17 cellular contexts compared by ENCODE assay signal in genomic region chr2:101861382-101861781, GRCh38.
A peak's percentile ranks its signal among the peaks of the same experiment; 100 is the strongest.
DNase-seq lines count a peak whose midpoint lies in the region; ATAC-seq and TF ChIP-seq lines count a peak whose summit lies in the region.
"Had no signal": no experiment of that assay in that cellular context is flagged by ENCODE, and none has a peak within 500 bp of the region (broad histone marks: within the 10 kb centered on the region; RNA-seq: fewer than 3 reads in every experiment).

No MANE protein-coding gene starts in this region.

- CTCF ChIA-PET in CD4-positive, alpha-beta T cell (lab: Charles Lee): no interaction called here
- CTCF ChIA-PET in CD8-positive, alpha-beta T cell (lab: Charles Lee): no interaction called here

- TF ChIP-seq CTCF in CD4-positive, alpha-beta T cell (IDR thresholded peaks at IDR 0.05): no peak
- TF ChIP-seq CTCF in CD8-positive, alpha-beta T cell (IDR thresholded peaks at IDR 0.05): no peak
- no peak for TF ChIP-seq CTCF in nephron progenitor cell (IDR thresholded peaks at IDR 0.05)
- TF ChIP-seq CTCF in GM10266 (IDR thresholded peaks at IDR 0.05; ENCODE audit: control insufficient read depth, insufficient read depth, low read depth, missing control alignments): no peak

- H3K27ac Mint-ChIP-seq in CD4-positive, alpha-beta T cell: peak overlapping the region; percentile 72
- peak overlapping the region; percentile 66 for H3K27ac Mint-ChIP-seq in CD8-positive, alpha-beta T cell
- H3K27ac Mint-ChIP-seq in dendritic cell treated with granulocyte-macrophage colony-stimulating factor and Interleukin-4, amounts not matched to agents 40 ng/mL and 50 ng/mL, for 4 days: peak overlapping the region; percentile 33
- peak overlapping the region; percentile 20 for H3K27ac Mint-ChIP-seq in nephron progenitor cell

- intact Hi-C loops in CD4-positive, alpha-beta T cell (cut with DNase I, micrococcal nuclease): no loop called here
- intact Hi-C loops in CD8-positive, alpha-beta T cell (cut with DNase I, micrococcal nuclease): no loop called here
- intact Hi-C loops in dendritic cell treated with granulocyte-macrophage colony-stimulating factor and Interleukin-4, amounts not matched to agents 40 ng/mL and 50 ng/mL, for 4 days (cut with micrococcal nuclease): loop anchor here (10.0 kb wide), 1 partner anchor 303 kb away; no protein-coding TSS in a partner anchor

- no peak for ATAC-seq in CD4-positive, alpha-beta T cell (ENCODE audit: poor library complexity)
- ATAC-seq in CD8-positive, alpha-beta T cell: no peak
- ATAC-seq: Panc1, Right ventricle myocardium inferior had no signal

- H3K27me3 Mint-ChIP-seq in CD4-positive, alpha-beta T cell: no peaks in the 10 kb centered on the region
- no peaks in the 10 kb centered on the region for H3K27me3 Mint-ChIP-seq in CD8-positive, alpha-beta T cell (ENCODE audit: low read depth)
- H3K27me3 Mint-ChIP-seq in dendritic cell treated with granulocyte-macrophage colony-stimulating factor and Interleukin-4, amounts not matched to agents 40 ng/mL and 50 ng/mL, for 4 days: no peaks in the 10 kb centered on the region
- peaks cover 3% of the 10 kb centered on the region for H3K27me3 Mint-ChIP-seq in nephron progenitor cell (ENCODE audit: low read depth, poor library complexity)

- H3K9me3 ChIP-seq in CD4-positive, alpha-beta T cell (ENCODE audit: control insufficient read depth, low read length): no peaks in the 10 kb centered on the region
- no peaks in the 10 kb centered on the region for H3K9me3 ChIP-seq in CD8-positive, alpha-beta T cell (ENCODE audit: low read length)
- H3K9me3 ChIP-seq: BE2C, HAP-1, MG63 had no signal

- no peaks in the 10 kb centered on the region for H3K4me1 ChIP-seq in CD8-positive, alpha-beta T cell (ENCODE audit: insufficient read depth, low read length)
- H3K4me1 ChIP-seq: BE2C, HAP-1 had no signal

- DNase-seq in CD4-positive, alpha-beta T cell: no peak
- DNase-seq in CD8-positive, alpha-beta T cell: no peak
- DNase-seq in nephron progenitor cell (no peak), GM10266 (ENCODE audit: extremely low spot score) (no peak), NCI-H345 (lab: John Stamatoyannopoulos, UW) (no peak), SHP77 (lab: John Stamatoyannopoulos, UW) (no peak)
- DNase-seq: BE2C, MG63, NCI-H1105, NCI-H1694 treated with DMSO at 0.1 percent for 48 hours, NCI-H446, NCI-H748 treated with DMSO at 0.1 percent for 48 hours had no signal

- H3K4me3 ChIP-seq in CD8-positive, alpha-beta T cell (ENCODE audit: low read depth, low read length): no peak overlapping the region
- H3K4me3 ChIP-seq: HAP-1, MG63 had no signal

- no peak overlapping the region for H3K4me3 Mint-ChIP-seq in CD4-positive, alpha-beta T cell
- H3K4me3 Mint-ChIP-seq in CD8-positive, alpha-beta T cell: no peak overlapping the region
- no peak overlapping the region for H3K4me3 Mint-ChIP-seq in dendritic cell treated with granulocyte-macrophage colony-stimulating factor and Interleukin-4, amounts not matched to agents 40 ng/mL and 50 ng/mL, for 4 days
- no peak overlapping the region for H3K4me3 Mint-ChIP-seq in nephron progenitor cell

- H3K4me1 Mint-ChIP-seq in CD4-positive, alpha-beta T cell (ENCODE audit: low read depth): peaks cover 7% of the 10 kb centered on the region
- H3K4me1 Mint-ChIP-seq in CD8-positive, alpha-beta T cell (ENCODE audit: low read depth): peaks cover 9% of the 10 kb centered on the region
- peaks cover 5% of the 10 kb centered on the region for H3K4me1 Mint-ChIP-seq in dendritic cell treated with granulocyte-macrophage colony-stimulating factor and Interleukin-4, amounts not matched to agents 40 ng/mL and 50 ng/mL, for 4 days (ENCODE audit: low read depth)
- H3K4me1 Mint-ChIP-seq in nephron progenitor cell: no peaks in the 10 kb centered on the region

- no peak overlapping the region for H3K27ac ChIP-seq in CD4-positive, alpha-beta T cell (ENCODE audit: low read depth, low read length)
- H3K27ac ChIP-seq in CD8-positive, alpha-beta T cell (ENCODE audit: low read depth, low read length): no peak overlapping the region
- H3K27ac ChIP-seq: KMS-11 had no signal

- H3K9me3 Mint-ChIP-seq in CD4-positive, alpha-beta T cell: no peaks in the 10 kb centered on the region
- H3K9me3 Mint-ChIP-seq in CD8-positive, alpha-beta T cell: no peaks in the 10 kb centered on the region
- H3K9me3 Mint-ChIP-seq in dendritic cell treated with granulocyte-macrophage colony-stimulating factor and Interleukin-4, amounts not matched to agents 40 ng/mL and 50 ng/mL, for 4 days: no peaks in the 10 kb centered on the region
- no peaks in the 10 kb centered on the region for H3K9me3 Mint-ChIP-seq in nephron progenitor cell

- H3K36me3 ChIP-seq in CD8-positive, alpha-beta T cell (ENCODE audit: insufficient read depth, low read length): peaks cover 69% of the 10 kb centered on the region
- H3K36me3 ChIP-seq: BE2C had no signal

- H3K27me3 ChIP-seq in CD4-positive, alpha-beta T cell (ENCODE audit: control insufficient read depth, insufficient read depth, low read length): no peaks in the 10 kb centered on the region
- H3K27me3 ChIP-seq in CD8-positive, alpha-beta T cell (ENCODE audit: insufficient read depth, low read length): no peaks in the 10 kb centered on the region
- H3K27me3 ChIP-seq: BE2C, MG63 had no signal

- POLR2A ChIA-PET in CD4-positive, alpha-beta T cell (lab: Charles Lee): no interaction called here
- POLR2A ChIA-PET in CD8-positive, alpha-beta T cell (lab: Charles Lee): no interaction called here

- H3K36me3 Mint-ChIP-seq in CD4-positive, alpha-beta T cell (ENCODE audit: low read depth): peaks cover 93% of the 10 kb centered on the region
- peaks cover 87% of the 10 kb centered on the region for H3K36me3 Mint-ChIP-seq in CD8-positive, alpha-beta T cell
- H3K36me3 Mint-ChIP-seq in dendritic cell treated with granulocyte-macrophage colony-stimulating factor and Interleukin-4, amounts not matched to agents 40 ng/mL and 50 ng/mL, for 4 days (ENCODE audit: low read depth): peaks cover 92% of the 10 kb centered on the region
- H3K36me3 Mint-ChIP-seq in nephron progenitor cell (ENCODE audit: low read depth): peaks cover 72% of the 10 kb centered on the region

Comparison
In these comparisons a context has a peak if more than half of its experiments do, and no peak if none do; other contexts are left out.
1. H3K27ac Mint-ChIP-seq: peak in every context shown above with its lines; median percentile 72 in CD4-positive, alpha-beta T cell; 66 in CD8-positive, alpha-beta T cell; 33 in dendritic cell treated with granulocyte-macrophage colony-stimulating factor and Interleukin-4, amounts not matched to agents 40 ng/mL and 50 ng/mL, for 4 days; 20 in nephron progenitor cell.